In genomic region chr6:161949531-161949930, GRCh38 we compare ENCODE assay signal across 21 cellular contexts.
DNase-seq lines count a peak whose midpoint lies in the region; ATAC-seq, FAIRE-seq and TF ChIP-seq lines count a peak whose summit lies in the region.
"Had no signal": no experiment of that assay in that cellular context is flagged by ENCODE, and none has a peak within 500 bp of the region (broad histone marks: within the 10 kb centered on the region; RNA-seq: fewer than 3 reads in every experiment).

No MANE protein-coding gene starts in this region.

- H3K9me2 ChIP-seq in GM23248 (ENCODE audit: insufficient read depth) (no peaks in the 10 kb centered on the region), GM23338 (ENCODE audit: insufficient read depth) (no peaks in the 10 kb centered on the region)

- POLR2A ChIA-PET in HepG2 (lab: Yijun Ruan, JAX): no interaction called here

- H3K4me1 ChIP-seq in GM23248 (ENCODE audit: insufficient read depth) (no peaks in the 10 kb centered on the region), trophoblast cell (ENCODE audit: control insufficient read depth in 1 of 2, insufficient read depth in 2 of 2, low read length in 2 of 2) (no peaks in the 10 kb centered on the region), GM23338 (ENCODE audit: insufficient read depth) (peaks cover 22% of the 10 kb centered on the region), HepG2 (ENCODE audit: insufficient read depth, low read length) (no peaks in the 10 kb centered on the region)
- H3K4me1 ChIP-seq: Peyer's patch had no signal

- BruUV-seq in HepG2 (replicated peaks; lab: Mats Ljungman, UMichigan): no TSS peak

- H3K23ac ChIP-seq in trophoblast cell (ENCODE audit: low read length): no peak overlapping the region

- H3K36me3 Mint-ChIP-seq in GM23338 (ENCODE audit: low read depth): peaks cover 7% of the 10 kb centered on the region

- H3K79me2 ChIP-seq in GM23248 (ENCODE audit: insufficient read depth) (no peaks in the 10 kb centered on the region), trophoblast cell (ENCODE audit: control insufficient read depth, insufficient read depth, low read length, poor library complexity) (no peaks in the 10 kb centered on the region), GM23338 (replicated peaks; ENCODE audit: insufficient read depth) (no peaks in the 10 kb centered on the region), HepG2 (ENCODE audit: insufficient read depth, low read length) (no peaks in the 10 kb centered on the region)

- H4K8ac ChIP-seq in trophoblast cell (ENCODE audit: low read depth, low read length): no peak overlapping the region

- peaks cover 12% of the 10 kb centered on the region for H3K9me3 Mint-ChIP-seq in GM23338

- H3K14ac ChIP-seq in trophoblast cell (ENCODE audit: low read length): no peak overlapping the region

- no peak overlapping the region for H3K4ac ChIP-seq in trophoblast cell (ENCODE audit: low read depth, low read length)

- H3K27me3 ChIP-seq in GM23248 (replicated peaks; ENCODE audit: insufficient read depth) (no peaks in the 10 kb centered on the region), trophoblast cell (ENCODE audit: insufficient read depth, low read length) (no peaks in the 10 kb centered on the region), GM23338 (ENCODE audit: insufficient read depth) (no peaks in the 10 kb centered on the region), HepG2 (ENCODE audit: control insufficient read depth in 1 of 2, insufficient read depth in 2 of 2, low read length in 2 of 2) (no peaks in the 10 kb centered on the region)
- H3K27me3 ChIP-seq: Peyer's patch had no signal

- no peak overlapping the region for H2BK120ac ChIP-seq in trophoblast cell (ENCODE audit: insufficient read depth, low read length, poor library complexity)

- intact Hi-C loops in HepG2 (cut with micrococcal nuclease; ENCODE audit: unreplicated experiment): no loop called here

- H2AK5ac ChIP-seq in trophoblast cell (ENCODE audit: low read length): no peak overlapping the region

- H3K4me1 Mint-ChIP-seq in GM23338: peaks cover 42% of the 10 kb centered on the region

- H4K91ac ChIP-seq in trophoblast cell (ENCODE audit: low read depth, low read length): no peak overlapping the region

- no peak overlapping the region for H3K27ac Mint-ChIP-seq in GM23338

- 85 to 90% methylated on average over 2 of the region's 2 CpGs for WGBS in GM23248 (ENCODE audit: low coverage in 1 of 2, low lambda C conversion rate in 2 of 2, missing lambda C conversion rate in 2 of 2), 2 experiments
- no CpG with 5 or more reads among the region's 2 CpGs for WGBS in trophoblast cell (ENCODE audit: extremely low coverage, insufficient coverage, insufficient read length)
- 0% methylated on average over 1 of the region's 2 CpGs for WGBS in HepG2 (ENCODE audit: low lambda C conversion rate)

- H3K4me2 ChIP-seq in GM23248 (ENCODE audit: unreplicated experiment): no peak overlapping the region
- H3K4me2 ChIP-seq in trophoblast cell (ENCODE audit: low read length): no peak overlapping the region
- H3K4me2 ChIP-seq in GM23338: no peak overlapping the region
- H3K4me2 ChIP-seq in HepG2 (ENCODE audit: low read depth, low read length): no peak overlapping the region

- H2BK12ac ChIP-seq in trophoblast cell (ENCODE audit: low read length): no peak overlapping the region

- H3K79me1 ChIP-seq in trophoblast cell (ENCODE audit: low read length): no peaks in the 10 kb centered on the region

- H4K20me1 ChIP-seq in GM23248 (ENCODE audit: insufficient read depth): no peaks in the 10 kb centered on the region
- H4K20me1 ChIP-seq in GM23338 (replicated peaks; ENCODE audit: insufficient read depth): no peaks in the 10 kb centered on the region
- H4K20me1 ChIP-seq in HepG2 (ENCODE audit: insufficient read depth, low read length): no peaks in the 10 kb centered on the region

- no peak overlapping the region for H2BK5ac ChIP-seq in trophoblast cell (ENCODE audit: low read depth, low read length, poor library complexity)

- H3K9me3 ChIP-seq in GM23248 (ENCODE audit: low read depth) (no peaks in the 10 kb centered on the region), trophoblast cell (ENCODE audit: insufficient read depth, low read depth, low read length) (no peaks in the 10 kb centered on the region), HepG2 (ENCODE audit: low read length) (no peaks in the 10 kb centered on the region)
- H3K9me3 ChIP-seq: Peyer's patch had no signal

- CTCF ChIA-PET in HepG2 (lab: Yijun Ruan, JAX; ENCODE audit: low intra/inter-chr PET ratio, low total read pairs): no interaction called here

- H3K4me3 Mint-ChIP-seq in GM23338: no peak overlapping the region

- in situ Hi-C loops in GM23248 (cut with MboI): no loop called here
- in situ Hi-C loops in astrocyte of the spinal cord (cut with HindIII; ENCODE audit: low sequenced_read_pairs): no loop called here
- in situ Hi-C loops in HepG2 (cut with HindIII; ENCODE audit: extremely low pct_ligation_motif_present, low pct_unique_long_range_greater_than_20kb): no loop called here

- ATAC-seq in GM21529 (IDR thresholded peaks at IDR 0.05; ENCODE audit: unreplicated experiment) (no peak), GM23338 (no peak), HepG2 (no peak)
- ATAC-seq: K562, Right ventricle myocardium inferior had no signal

- H3K36me3 ChIP-seq in GM23248 (ENCODE audit: low read depth) (no peaks in the 10 kb centered on the region), trophoblast cell (ENCODE audit: control insufficient read depth in 1 of 2, insufficient read depth in 2 of 2, low read length in 2 of 2) (no peaks in the 10 kb centered on the region), GM23338 (ENCODE audit: insufficient read depth) (no peaks in the 10 kb centered on the region), HepG2 (replicated peaks in 1 of 2; ENCODE audit: control insufficient read depth in 1 of 2, insufficient read depth in 2 of 2, low read length in 2 of 2) (no peaks in the 10 kb centered on the region)
- H3K36me3 ChIP-seq: Peyer's patch had no signal

- FAIRE-seq in HepG2 (lab: Jason Lieb, UNC): no peak
- FAIRE-seq: K562 had no signal

- no peak overlapping the region for H3K9ac ChIP-seq in GM23248
- no peak overlapping the region for H3K9ac ChIP-seq in trophoblast cell (ENCODE audit: low read length)
- H3K9ac ChIP-seq in HepG2 (ENCODE audit: insufficient read depth, low read depth, low read length): no peak overlapping the region

- TF ChIP-seq CTCF in astrocyte of the spinal cord (IDR thresholded peaks at IDR 0.05; ENCODE audit: low read depth, low read length) (no peak), GM23338 (conservative IDR thresholded peaks at IDR 0.05; ENCODE audit: low read depth in 2 of 2) (no peak), HepG2 (CRISPR knock-in tag; IDR thresholded peaks at IDR 0.05) (no peak)

- H3K27ac ChIP-seq in GM23248 (no peak overlapping the region), trophoblast cell (ENCODE audit: low read depth, low read length) (no peak overlapping the region), GM23338 (ENCODE audit: low read depth) (no peak overlapping the region), HepG2 (ENCODE audit: extremely low read length, insufficient read depth, low read length) (no peak overlapping the region)
- H3K27ac ChIP-seq: Peyer's patch had no signal

- no peaks in the 10 kb centered on the region for H3F3A ChIP-seq in GM23248 (ENCODE audit: insufficient read depth)
- H3F3A ChIP-seq in GM23338 (replicated peaks; ENCODE audit: low read depth): no peaks in the 10 kb centered on the region

- DNase-seq in GM23248 (peak; percentile 42), astrocyte of the spinal cord (ENCODE audit: low read depth, low spot score) (peak; percentile 12), glomerular visceral epithelial cell (ENCODE audit: extremely low spot score) (peak; percentile 8), trophoblast cell (peak; percentile 44 to 61), GM23338 (ENCODE audit: low spot score) (no peak), HepG2 (ENCODE audit: low spot score) (no peak), HCEC 1CT (no peak)
- DNase-seq: COR-L47, DMS 273 treated with DMSO at 0.1 percent for 48 hours, DND-41, GDM1, GOT3, NCI-H1105 treated with DMSO at 0.1 percent for 48 hours, NCI-H1694, NCI-H2081 treated with DMSO at 0.1 percent for 48 hours, NCI-H446 treated with DMSO at 0.1 percent for 48 hours, NCI-H69, Peyer's patch had no signal

- TF ChIP-seq POLR2A in HepG2 (IDR thresholded peaks at IDR 0.05; ENCODE audit: insufficient read depth in 1 of 2, low read depth in 2 of 2, low read length in 2 of 2): no peak

- TF ChIP-seq RAD21 in HepG2 (CRISPR knock-in tag; IDR thresholded peaks at IDR 0.05): no peak

- H4K12ac ChIP-seq in trophoblast cell (ENCODE audit: low read depth, low read length): no peak overlapping the region

- TF ChIP-seq EP300 in HepG2 (IDR thresholded peaks at IDR 0.05; ENCODE audit: low read depth in 2 of 2, low read length in 2 of 2) (no peak), HepG2 (CRISPR knock-in tag; IDR thresholded peaks at IDR 0.05; ENCODE audit: borderline replicate concordance) (no peak)

- H3K18ac ChIP-seq in trophoblast cell (ENCODE audit: low read length): no peak overlapping the region

- H3K4me3 ChIP-seq in GM23248 (no peak overlapping the region), astrocyte of the spinal cord (ENCODE audit: low read depth, low read length) (no peak overlapping the region), trophoblast cell (ENCODE audit: low read depth, low read length) (no peak overlapping the region), GM23338 (no peak overlapping the region), HepG2 (replicated peaks in 1 of 3; ENCODE audit: insufficient read depth in 1 of 3, low read depth in 2 of 3, low read length in 3 of 3) (no peak overlapping the region)
- H3K4me3 ChIP-seq: K562, Peyer's patch had no signal

- peaks cover 8% of the 10 kb centered on the region for H3K27me3 Mint-ChIP-seq in GM23338 (ENCODE audit: insufficient read depth, low read depth, poor library complexity)

- no peak overlapping the region for H2AFZ ChIP-seq in GM23248
- no peak overlapping the region for H2AFZ ChIP-seq in trophoblast cell (ENCODE audit: insufficient read depth, low read length, poor library complexity)
- H2AFZ ChIP-seq in GM23338: no peak overlapping the region
- H2AFZ ChIP-seq in HepG2 (ENCODE audit: low read length): no peak overlapping the region

TF ChIP-seq in GM23338, 12 proteins besides CTCF, POLR2A, EP300 and RAD21 (continues in another document):
- TF ChIP-seq POLR2AphosphoS5 (IDR thresholded peaks at IDR 0.05; ENCODE audit: low read depth): no peak

TF ChIP-seq in HepG2, 621 proteins besides CTCF, POLR2A, EP300 and RAD21 (continues in another document):
- TF ChIP-seq KAT7 (CRISPR knock-in tag; IDR thresholded peaks at IDR 0.05; ENCODE audit: borderline replicate concordance) (no peak), ZFX (CRISPR knock-in tag; IDR thresholded peaks at IDR 0.05; ENCODE audit: low read depth) (no peak)

Comparison
In these comparisons a context has a peak if more than half of its experiments do, and no peak if none do; other contexts are left out.
1. DNase-seq: peak in GM23248 (single experiment), astrocyte of the spinal cord (single experiment), glomerular visceral epithelial cell (single experiment) and trophoblast cell (2 of 2); none in GM23338 (single experiment), HepG2 (single experiment) and HCEC 1CT (single experiment).